ENCODE assay signal across 29 cellular contexts in the genomic region with DNA sequence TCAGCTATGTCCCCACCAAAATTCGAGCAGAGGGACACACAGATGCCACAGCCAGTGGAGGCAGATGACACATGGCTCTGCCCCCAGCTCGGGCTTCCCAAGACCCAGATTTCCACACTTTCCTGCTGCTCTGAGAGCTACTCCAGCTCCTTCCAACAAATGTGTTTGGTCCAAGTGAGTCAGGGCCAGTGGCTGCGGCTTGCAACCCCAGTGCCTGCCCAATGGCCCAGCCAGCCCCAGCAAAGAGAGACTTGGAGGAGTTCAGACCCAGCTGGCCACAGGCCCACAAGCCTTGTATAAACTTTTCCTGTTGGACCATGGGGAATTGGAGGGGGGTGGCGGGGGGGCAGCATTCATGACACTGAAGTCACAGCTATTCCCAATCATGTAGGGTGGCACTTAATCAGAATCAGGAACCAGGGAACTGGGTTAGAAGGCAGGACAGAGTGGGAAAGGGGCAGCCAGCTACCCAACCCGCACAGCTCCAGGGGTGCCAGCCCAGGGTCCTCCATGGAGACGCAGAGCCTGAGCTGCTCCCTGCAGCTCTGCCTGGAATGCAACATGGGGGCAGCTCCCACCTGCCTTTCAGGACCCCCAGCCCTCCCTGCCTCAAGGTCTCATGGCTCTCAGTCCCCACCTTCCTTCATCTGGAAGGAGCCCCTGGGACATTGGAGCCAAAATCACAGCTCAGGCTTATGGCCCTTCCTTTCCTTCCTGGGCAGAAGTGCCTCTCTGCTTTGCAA. TPM values are rescaled to one million over a fixed set of nuclear protein-coding genes. Genes with fewer than 3 reads are reported as not detected.
"Had no signal": no experiment of that assay in that cellular context is flagged by ENCODE, and none has a peak within 500 bp of the region (broad histone marks: within the 10 kb centered on the region; RNA-seq: fewer than 3 reads in every experiment).

No MANE protein-coding gene starts in this region.

- ATAC-seq: naive thymus-derived CD8-positive, alpha-beta T cell; stimulated activated naive B cell treated with anti-CD40 and anti-IgM and Interleukin-4, amounts not matched to agents 10 μg/mL and 1 μg/mL and 100 μg/mL, for 72 hours; T-helper 17 cell had no signal

- DNase-seq: activated CD4-positive, alpha-beta memory T cell treated with anti-CD3 and anti-CD28 coated beads, Interleukin-2, amount 10 ng/mL, durations not matched to agents 7 days and 5 days; activated CD4-positive, alpha-beta T cell treated with anti-CD3 and anti-CD28 coated beads for 4 hours; activated CD4-positive, CD25-positive, alpha-beta regulatory T cell; activated effector memory CD4-positive, alpha-beta T cell treated with anti-CD3 and anti-CD28 coated beads, Interleukin-2, amount 50 U/mL, for 16 hours; activated naive CD4-positive, alpha-beta T cell treated with anti-CD3 and anti-CD28 coated beads, Interleukin-2, amount 10 ng/mL, durations not matched to agents 7 days and 5 days; caudate nucleus; dermis blood vessel endothelial cell; effector CD8-positive, alpha-beta T cell; erythroblast; foreskin fibroblast; immature natural killer cell; lower lobe of right lung; naive thymus-derived CD8-positive, alpha-beta T cell; ovary; sigmoid colon; stimulated activated CD4-positive, alpha-beta T cell treated with anti-CD3 and anti-CD28 coated beads, Interleukin-15, amount 100 ng/mL, for 24 hours; stimulated activated CD8-positive, alpha-beta memory T cell treated with anti-CD3 and anti-CD28 coated beads, Interleukin-4, amount 100 ng/mL, for 48 hours; stimulated activated naive B cell treated with anti-CD40 and anti-IgM and Interleukin-4, amounts not matched to agents 10 μg/mL and 1 μg/mL and 100 μg/mL, for 72 hours; SW 1271; T-helper 17 cell had no signal

- H3K4me3 ChIP-seq: hepatocyte, lower lobe of right lung, neural progenitor cell, ovary, sigmoid colon, SK-N-MC, smooth muscle cell, thoracic aorta, upper lobe of left lung had no signal

- H3K27me3 ChIP-seq: hepatocyte, neural progenitor cell, ovary, upper lobe of left lung had no signal

- H3K27ac ChIP-seq: hepatocyte, lower lobe of right lung, neural progenitor cell, ovary, sigmoid colon, SK-N-MC, thoracic aorta, upper lobe of left lung had no signal

- H3K9ac ChIP-seq: neural progenitor cell had no signal

- H3K4me2 ChIP-seq: hepatocyte, smooth muscle cell had no signal

- H3K36me3 ChIP-seq: lower lobe of right lung, neural progenitor cell, ovary, sigmoid colon, thoracic aorta, upper lobe of left lung had no signal

- H2AFZ ChIP-seq: hepatocyte, neural progenitor cell had no signal

- H3K4me1 ChIP-seq: lower lobe of right lung, sigmoid colon, upper lobe of left lung had no signal

- H3K9me3 ChIP-seq: lower lobe of right lung, ovary, sigmoid colon, thoracic aorta, upper lobe of left lung had no signal

- H3K79me2 ChIP-seq: hepatocyte had no signal

RNA-seq across cellular contexts. Expression of a gene that starts 17.5 kb away (rescaled TPM):
- total RNA-seq: activated CD4-positive, alpha-beta memory T cell treated with anti-CD3 and anti-CD28 coated beads, Interleukin-2, amount 10 ng/mL, durations not matched to agents 7 days and 5 days; dermis blood vessel endothelial cell; fibroblast of lung; hepatocyte; kidney epithelial cell; lower lobe of right lung; naive thymus-derived CD8-positive, alpha-beta T cell; ovary; pulmonary artery endothelial cell; sigmoid colon; smooth muscle cell; T-helper 17 cell; thoracic aorta; upper lobe of left lung had no signal
- polyA plus RNA-seq: fibroblast of lung; hepatocyte; immature natural killer cell; naive thymus-derived CD8-positive, alpha-beta T cell; ovary; sigmoid colon; smooth muscle cell had no signal
